23 cellular contexts compared by ENCODE assay signal in the genomic region with DNA sequence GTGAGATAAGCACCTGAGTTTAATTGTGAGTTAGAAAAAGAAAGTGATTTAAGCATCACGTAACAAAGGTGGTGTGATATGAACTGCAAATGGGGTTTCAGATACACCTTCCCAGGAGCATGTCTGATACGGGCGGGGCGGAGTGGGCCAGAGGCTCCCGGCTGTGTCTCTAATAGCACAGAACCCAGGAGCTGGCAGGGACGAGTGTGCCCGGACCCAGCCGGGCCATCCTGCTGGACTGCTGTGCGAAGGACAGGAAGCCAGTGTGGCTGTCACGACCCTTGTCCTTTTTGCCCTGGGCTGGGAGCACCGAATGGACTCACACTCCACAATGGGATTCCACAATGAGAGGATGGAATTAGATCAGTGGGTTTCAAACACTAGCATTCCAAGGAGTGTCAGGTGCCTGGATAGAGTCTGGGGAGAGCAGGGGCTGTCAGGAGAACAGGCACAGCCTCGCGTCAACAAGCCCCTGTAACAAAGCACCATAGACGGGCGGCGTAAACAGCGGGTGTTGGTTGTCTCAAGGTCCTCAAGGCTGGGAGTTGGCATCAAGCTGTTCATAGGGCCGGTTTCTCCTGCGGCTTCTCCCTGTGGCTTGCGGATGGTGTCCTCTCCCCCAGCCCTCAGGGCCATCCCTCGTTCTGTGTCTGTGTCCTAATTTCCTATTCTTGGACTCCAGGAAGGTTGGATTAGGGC.
"Had no signal": no experiment of that assay in that cellular context is flagged by ENCODE, and none has a peak within 500 bp of the region (broad histone marks: within the 10 kb centered on the region; RNA-seq: fewer than 3 reads in every experiment).

No MANE protein-coding gene starts in this region.

- H3K27ac Mint-ChIP-seq: activated CD8-positive, alpha-beta T cell treated with anti-CD3 and anti-CD28 coated beads for 36 hours; activated naive CD4-positive, alpha-beta T cell treated with anti-CD3 and anti-CD28 coated beads, Interleukin-2, amount 10 ng/mL, durations not matched to agents 7 days and 5 days; activated naive CD8-positive, alpha-beta T cell treated with anti-CD3 and anti-CD28 coated beads for 36 hours; activated T-cell treated with anti-CD3 and anti-CD28 coated beads, Interleukin-2, amount 50 U/mL, for 72 hours; activated T-helper 2 cell treated with anti-CD3 and anti-CD28 coated beads, Interferon-gamma antibody, Interleukin-2, Interleukin-4, amounts not matched to agents 10 μg/mL and 5 μg/mL and 100 μg/mL, durations not matched to agents 14 hours and 24 hours and 36 hours; T-helper 1 cell treated with Interleukin-12 subunit alpha and Interleukin-12 subunit beta and Interleukin-4 antibody, amounts not matched to agents 30 μg/mL and 1 μg/mL, for 36 hours had no signal

- H3K27ac ChIP-seq: brain microvascular endothelial cell had no signal

- DNase-seq: activated CD4-positive, alpha-beta T cell treated with anti-CD3 and anti-CD28 coated beads for 4 hours; activated CD8-positive, alpha-beta memory T cell treated with anti-CD3 and anti-CD28 coated beads, Interleukin-2, amount 50 U/mL, for 4 hours; activated CD8-positive, alpha-beta T cell treated with anti-CD3 and anti-CD28 coated beads for 36 hours; activated gamma-delta T cell treated with Interleukin-2 at 50 U/mL for 16 hours; activated naive CD4-positive, alpha-beta T cell treated with anti-CD3 and anti-CD28 coated beads, Interleukin-2, amount 10 ng/mL, durations not matched to agents 7 days and 5 days; activated naive CD8-positive, alpha-beta T cell treated with anti-CD3 and anti-CD28 coated beads for 36 hours; activated T-cell treated with anti-CD3 and anti-CD28 coated beads, Interleukin-2, amount 50 U/mL, for 72 hours; brain microvascular endothelial cell; Karpas-422; MM.1S; NCI-H1105; NCI-H1436; NCI-H187 treated with DMSO at 0.1 percent for 48 hours; NCI-H2081 treated with DMSO at 0.1 percent for 48 hours; NCI-H446; NCI-H524; PC-3; SHP77 treated with DMSO at 0.1 percent for 48 hours had no signal

- H3K4me3 ChIP-seq: K562 had no signal

- FAIRE-seq: K562, RCC 7860 had no signal

- H3K27me3 ChIP-seq: brain microvascular endothelial cell had no signal

- H3K4me3 Mint-ChIP-seq: activated CD8-positive, alpha-beta T cell treated with anti-CD3 and anti-CD28 coated beads for 36 hours; activated naive CD4-positive, alpha-beta T cell treated with anti-CD3 and anti-CD28 coated beads, Interleukin-2, amount 10 ng/mL, durations not matched to agents 7 days and 5 days; activated naive CD8-positive, alpha-beta T cell treated with anti-CD3 and anti-CD28 coated beads for 36 hours; activated T-cell treated with anti-CD3 and anti-CD28 coated beads, Interleukin-2, amount 50 U/mL, for 72 hours; T-helper 1 cell treated with Interleukin-12 subunit alpha and Interleukin-12 subunit beta and Interleukin-4 antibody, amounts not matched to agents 30 μg/mL and 1 μg/mL, for 36 hours had no signal

- H3K36me3 Mint-ChIP-seq: activated naive CD8-positive, alpha-beta T cell treated with anti-CD3 and anti-CD28 coated beads for 36 hours had no signal

- ATAC-seq: activated CD4-positive, CD25-positive, alpha-beta regulatory T cell treated with anti-CD3 and anti-CD28 coated beads, Interleukin-2, amount 50 U/mL, for 24 hours; activated CD8-positive, alpha-beta T cell treated with anti-CD3 and anti-CD28 coated beads for 36 hours; activated T-cell treated with anti-CD3 and anti-CD28 coated beads, Interleukin-2, amount 50 U/mL, for 72 hours; K562; PC-3 had no signal

- H3K36me3 ChIP-seq: brain microvascular endothelial cell had no signal
